In genomic region chr5:115461093-115461492, GRCh38 we compare ENCODE assay signal across 1 cellular context.
TF ChIP-seq lines count a peak whose summit lies in the region.

No MANE protein-coding gene starts in this region.

TF ChIP-seq in A549, 52 proteins besides CTCF, POLR2A, EP300 and RAD21 (continued from another document):
- no peak for TF ChIP-seq REST (IDR thresholded peaks at IDR 0.05)
- no peak for TF ChIP-seq TP53 (CRISPR knock-in tag; IDR thresholded peaks at IDR 0.05)
- no peak for TF ChIP-seq FOSB (CRISPR knock-in tag; IDR thresholded peaks at IDR 0.05)
- TF ChIP-seq ZC3H11A (IDR thresholded peaks at IDR 0.05), result no peak
- TF ChIP-seq CBX8 (IDR thresholded peaks at IDR 0.05), result no peak
TF ChIP-seq in A549: peak in this region for 0.
